ENCODE assay signal across 38 cellular contexts in genomic region chr7:85914437-85914836, GRCh38.
"Had no signal": no experiment of that assay in that cellular context is flagged by ENCODE, and none has a peak within 500 bp of the region (broad histone marks: within the 10 kb centered on the region; RNA-seq: fewer than 3 reads in every experiment).

No MANE protein-coding gene starts in this region.

- H3K4me1 ChIP-seq: adrenal gland, ascending aorta, body of pancreas, breast epithelium had no signal

- H3K36me3 ChIP-seq: adrenal gland, ascending aorta, brain microvascular endothelial cell, breast epithelium, cardiac muscle cell had no signal

- ATAC-seq: activated naive CD4-positive, alpha-beta T cell treated with anti-CD3 and anti-CD28 coated beads, Interleukin-2, amount 50 U/mL, for 72 hours; activated naive CD8-positive, alpha-beta T cell treated with anti-CD3 and anti-CD28 coated beads, Interleukin-2, amount 50 U/mL, for 24 hours; activated T-cell treated with anti-CD3 and anti-CD28 coated beads, Interleukin-2, amount 50 U/mL, for 4 hours; activated T-cell treated with anti-CD3 and anti-CD28 coated beads, Interleukin-2, amount 50 U/mL, for 72 hours; activated T-helper 17 cell treated with anti-CD3 and anti-CD28 coated beads, Interleukin-2, amount 50 U/mL, for 72 hours; body of pancreas had no signal

- H3K36me3 Mint-ChIP-seq: activated naive CD4-positive, alpha-beta T cell treated with anti-CD3 and anti-CD28 coated beads, Interleukin-2, amount 10 ng/mL, durations not matched to agents 7 days and 5 days; activated naive CD4-positive, alpha-beta T cell treated with anti-CD3 and anti-CD28 coated beads, Interleukin-2, amount 50 U/mL, for 24 hours; activated naive CD4-positive, alpha-beta T cell treated with anti-CD3 and anti-CD28 coated beads, Interleukin-2, amount 50 U/mL, for 72 hours; activated naive CD8-positive, alpha-beta T cell; activated naive CD8-positive, alpha-beta T cell treated with anti-CD3 and anti-CD28 coated beads for 36 hours; activated naive CD8-positive, alpha-beta T cell treated with anti-CD3 and anti-CD28 coated beads, Interleukin-2, amount 10 ng/mL, durations not matched to agents 7 days and 5 days; brain had no signal

- H3K27ac Mint-ChIP-seq: activated naive CD4-positive, alpha-beta T cell treated with anti-CD3 and anti-CD28 coated beads for 36 hours; activated naive CD4-positive, alpha-beta T cell treated with anti-CD3 and anti-CD28 coated beads, Interleukin-2, amount 10 ng/mL, durations not matched to agents 7 days and 5 days; activated naive CD4-positive, alpha-beta T cell treated with anti-CD3 and anti-CD28 coated beads, Interleukin-2, amount 50 U/mL, for 24 hours; activated naive CD4-positive, alpha-beta T cell treated with anti-CD3 and anti-CD28 coated beads, Interleukin-2, amount 50 U/mL, for 72 hours; activated naive CD8-positive, alpha-beta T cell; activated naive CD8-positive, alpha-beta T cell treated with anti-CD3 and anti-CD28 coated beads for 36 hours; activated naive CD8-positive, alpha-beta T cell treated with anti-CD3 and anti-CD28 coated beads, Interleukin-2, amount 10 ng/mL, durations not matched to agents 7 days and 5 days; activated naive CD8-positive, alpha-beta T cell treated with anti-CD3 and anti-CD28 coated beads, Interleukin-2, amount 50 U/mL, for 24 hours; activated T-cell treated with anti-CD3 and anti-CD28 coated beads, Interleukin-2, amount 50 U/mL, for 72 hours; activated T-helper 1 cell treated with anti-CD3 and anti-CD28 coated beads, Interleukin-12 subunit alpha, Interleukin-12 subunit beta, Interleukin-2, Interleukin-4 antibody, amounts not matched to agents 30 ng/mL and 10 ng/mL and 1 ng/mL, durations not matched to agents 14 hours and 24 hours and 36 hours; activated T-helper 17 cell treated with anti-CD3 and anti-CD28 coated beads, Interleukin-2, amount 50 U/mL, for 72 hours; activated T-helper 2 cell treated with anti-CD3 and anti-CD28 coated beads, Interferon-gamma antibody, Interleukin-2, Interleukin-4, amounts not matched to agents 10 μg/mL and 5 μg/mL and 100 μg/mL, durations not matched to agents 14 hours and 24 hours and 36 hours; brain had no signal

- H3K4me3 Mint-ChIP-seq: activated naive CD4-positive, alpha-beta T cell treated with anti-CD3 and anti-CD28 coated beads for 36 hours; activated naive CD4-positive, alpha-beta T cell treated with anti-CD3 and anti-CD28 coated beads, Interleukin-2, amount 10 ng/mL, durations not matched to agents 7 days and 5 days; activated naive CD4-positive, alpha-beta T cell treated with anti-CD3 and anti-CD28 coated beads, Interleukin-2, amount 50 U/mL, for 24 hours; activated naive CD8-positive, alpha-beta T cell; activated naive CD8-positive, alpha-beta T cell treated with anti-CD3 and anti-CD28 coated beads for 36 hours; activated naive CD8-positive, alpha-beta T cell treated with anti-CD3 and anti-CD28 coated beads, Interleukin-2, amount 10 ng/mL, durations not matched to agents 7 days and 5 days; activated naive CD8-positive, alpha-beta T cell treated with anti-CD3 and anti-CD28 coated beads, Interleukin-2, amount 50 U/mL, for 24 hours; activated T-cell treated with anti-CD3 and anti-CD28 coated beads, Interleukin-2, amount 50 U/mL, for 4 hours; activated T-cell treated with anti-CD3 and anti-CD28 coated beads, Interleukin-2, amount 50 U/mL, for 72 hours; activated T-helper 1 cell treated with anti-CD3 and anti-CD28 coated beads, Interleukin-12 subunit alpha, Interleukin-12 subunit beta, Interleukin-2, Interleukin-4 antibody, amounts not matched to agents 30 ng/mL and 10 ng/mL and 1 ng/mL, durations not matched to agents 14 hours and 24 hours and 36 hours; activated T-helper 17 cell treated with anti-CD3 and anti-CD28 coated beads, Interleukin-2, amount 50 U/mL, for 72 hours; brain; central memory CD8-positive, alpha-beta T cell had no signal

- H3K27ac ChIP-seq: adrenal gland, ascending aorta, body of pancreas, brain microvascular endothelial cell, breast epithelium, cardiac muscle cell had no signal

- H3K9me3 ChIP-seq: adrenal gland, ascending aorta, body of pancreas, breast epithelium had no signal

- H3K4me1 Mint-ChIP-seq: activated naive CD4-positive, alpha-beta T cell treated with anti-CD3 and anti-CD28 coated beads, Interleukin-2, amount 10 ng/mL, durations not matched to agents 7 days and 5 days; activated naive CD4-positive, alpha-beta T cell treated with anti-CD3 and anti-CD28 coated beads, Interleukin-2, amount 50 U/mL, for 24 hours; activated naive CD8-positive, alpha-beta T cell treated with anti-CD3 and anti-CD28 coated beads for 36 hours; activated naive CD8-positive, alpha-beta T cell treated with anti-CD3 and anti-CD28 coated beads, Interleukin-2, amount 10 ng/mL, durations not matched to agents 7 days and 5 days; activated naive CD8-positive, alpha-beta T cell treated with anti-CD3 and anti-CD28 coated beads, Interleukin-2, amount 50 U/mL, for 24 hours; activated T-helper 17 cell treated with anti-CD3 and anti-CD28 coated beads, Interleukin-2, amount 50 U/mL, for 72 hours; brain; central memory CD8-positive, alpha-beta T cell had no signal

- H3K27me3 Mint-ChIP-seq: activated naive CD4-positive, alpha-beta T cell treated with anti-CD3 and anti-CD28 coated beads, Interleukin-2, amount 10 ng/mL, durations not matched to agents 7 days and 5 days; activated naive CD4-positive, alpha-beta T cell treated with anti-CD3 and anti-CD28 coated beads, Interleukin-2, amount 50 U/mL, for 24 hours; activated naive CD8-positive, alpha-beta T cell; activated naive CD8-positive, alpha-beta T cell treated with anti-CD3 and anti-CD28 coated beads for 36 hours; activated naive CD8-positive, alpha-beta T cell treated with anti-CD3 and anti-CD28 coated beads, Interleukin-2, amount 10 ng/mL, durations not matched to agents 7 days and 5 days; activated naive CD8-positive, alpha-beta T cell treated with anti-CD3 and anti-CD28 coated beads, Interleukin-2, amount 50 U/mL, for 24 hours; activated T-helper 17 cell treated with anti-CD3 and anti-CD28 coated beads, Interleukin-2, amount 50 U/mL, for 72 hours; brain; central memory CD8-positive, alpha-beta T cell had no signal

- H3K4me3 ChIP-seq: adrenal gland, ascending aorta, body of pancreas, breast epithelium, cardiac muscle cell had no signal

- DNase-seq: activated effector memory CD4-positive, alpha-beta T cell treated with anti-CD3 and anti-CD28 coated beads, Interleukin-2, amount 50 U/mL, for 16 hours; activated effector memory CD4-positive, alpha-beta T cell treated with Interleukin-2 at 50 U/mL for 16 hours; activated gamma-delta T cell; activated gamma-delta T cell treated with Interleukin-2 at 50 U/mL for 16 hours; activated naive CD4-positive, alpha-beta T cell; activated naive CD4-positive, alpha-beta T cell treated with anti-CD3 and anti-CD28 coated beads for 36 hours; activated naive CD4-positive, alpha-beta T cell treated with anti-CD3 and anti-CD28 coated beads, Interleukin-2, amount 10 ng/mL, durations not matched to agents 7 days and 5 days; activated naive CD4-positive, alpha-beta T cell treated with anti-CD3 and anti-CD28 coated beads, Interleukin-2, amount 50 U/mL, for 16 hours; activated naive CD4-positive, alpha-beta T cell treated with Interleukin-2 at 50 U/mL for 16 hours; activated naive CD8-positive, alpha-beta T cell treated with anti-CD3 and anti-CD28 coated beads for 36 hours; activated naive CD8-positive, alpha-beta T cell treated with anti-CD3 and anti-CD28 coated beads, Interleukin-2, amount 10 ng/mL, durations not matched to agents 7 days and 5 days; activated naive CD8-positive, alpha-beta T cell treated with anti-CD3 and anti-CD28 coated beads, Interleukin-2, amount 50 U/mL, for 24 hours; activated T-cell treated with anti-CD3 and anti-CD28 coated beads, Interleukin-2, amount 50 U/mL, for 4 hours; activated T-cell treated with anti-CD3 and anti-CD28 coated beads, Interleukin-2, amount 50 U/mL, for 48 hours; activated T-cell treated with anti-CD3 and anti-CD28 coated beads, Interleukin-2, amount 50 U/mL, for 72 hours; adrenal gland; amniotic stem cell; amygdala; anterior cingulate cortex; aorta; body of pancreas; brain microvascular endothelial cell; caudate nucleus; central memory CD4-positive, alpha-beta T cell; cerebellar nuclear complex had no signal

- FAIRE-seq: astrocyte, bronchial epithelial cell had no signal
